ENCODE assay signal across 2 cellular contexts in genomic region chr12:79247494-79247893, GRCh38.
TF ChIP-seq lines count a peak whose summit lies in the region.

No MANE protein-coding gene starts in this region.

TF ChIP-seq in H1, 55 proteins besides CTCF, POLR2A, EP300 and RAD21:
- TF ChIP-seq KDM5A (IDR thresholded peaks at IDR 0.05; ENCODE audit: low read length) (no peak), CHD7 (IDR thresholded peaks at IDR 0.05; ENCODE audit: insufficient replicate concordance, low read length) (peak; percentile 79), NANOG (IDR thresholded peaks at IDR 0.05; ENCODE audit: insufficient read depth, low read depth, low read length, poor library complexity, severe bottlenecking) (peak; percentile 63), BCL11A (IDR thresholded peaks at IDR 0.05; ENCODE audit: low read depth in 2 of 2, low read length in 2 of 2) (peak in 1 of 2 experiments; percentile 4)

TF ChIP-seq in SK-N-SH, 30 proteins besides CTCF, POLR2A, EP300 and RAD21:
- no peak for TF ChIP-seq MXI1 (IDR thresholded peaks at IDR 0.05; ENCODE audit: low read depth, low read length)
- TF ChIP-seq MAX (IDR thresholded peaks at IDR 0.05; ENCODE audit: low read depth): no peak
- no peak for TF ChIP-seq NRF1 (IDR thresholded peaks at IDR 0.05; ENCODE audit: low read depth, low read length)
- TF ChIP-seq YY1 (IDR thresholded peaks at IDR 0.05; ENCODE audit: low read depth): no peak
- TF ChIP-seq POLR2AphosphoS5 (IDR thresholded peaks at IDR 0.05; ENCODE audit: low read depth, low read length): no peak
- TF ChIP-seq FOXJ3 (CRISPR knock-in tag; IDR thresholded peaks at IDR 0.05): no peak
- no peak for TF ChIP-seq NFIC (IDR thresholded peaks at IDR 0.05; ENCODE audit: borderline replicate concordance)
- TF ChIP-seq EZH2phosphoT487 (IDR thresholded peaks at IDR 0.05; ENCODE audit: borderline replicate concordance, low read depth): no peak
- TF ChIP-seq CHD2 (IDR thresholded peaks at IDR 0.05; ENCODE audit: low read length, partially characterized antibody): no peak
- TF ChIP-seq ZBTB33 (IDR thresholded peaks at IDR 0.05; ENCODE audit: borderline replicate concordance, low read depth): no peak
- no peak for TF ChIP-seq SMC3 (IDR thresholded peaks at IDR 0.05; ENCODE audit: low read depth, low read length)
- TF ChIP-seq FOXM1 (IDR thresholded peaks at IDR 0.05; ENCODE audit: low read depth): no peak
- no peak for TF ChIP-seq TEAD4 (IDR thresholded peaks at IDR 0.05; ENCODE audit: borderline replicate concordance, insufficient read depth)
- no peak for TF ChIP-seq USF2 (IDR thresholded peaks at IDR 0.05; ENCODE audit: borderline replicate concordance, low read depth, low read length)
- TF ChIP-seq TCF12 (IDR thresholded peaks at IDR 0.05): no peak
- no peak for TF ChIP-seq GATA2 (CRISPR knock-in tag; IDR thresholded peaks at IDR 0.05)
- no peak for TF ChIP-seq USF1 (IDR thresholded peaks at IDR 0.05; ENCODE audit: borderline replicate concordance, low read depth)
- no peak for TF ChIP-seq GABPA (IDR thresholded peaks at IDR 0.05; ENCODE audit: low read depth)
